Comparison of ENCODE assay signal across 11 cellular contexts in the genomic region with DNA sequence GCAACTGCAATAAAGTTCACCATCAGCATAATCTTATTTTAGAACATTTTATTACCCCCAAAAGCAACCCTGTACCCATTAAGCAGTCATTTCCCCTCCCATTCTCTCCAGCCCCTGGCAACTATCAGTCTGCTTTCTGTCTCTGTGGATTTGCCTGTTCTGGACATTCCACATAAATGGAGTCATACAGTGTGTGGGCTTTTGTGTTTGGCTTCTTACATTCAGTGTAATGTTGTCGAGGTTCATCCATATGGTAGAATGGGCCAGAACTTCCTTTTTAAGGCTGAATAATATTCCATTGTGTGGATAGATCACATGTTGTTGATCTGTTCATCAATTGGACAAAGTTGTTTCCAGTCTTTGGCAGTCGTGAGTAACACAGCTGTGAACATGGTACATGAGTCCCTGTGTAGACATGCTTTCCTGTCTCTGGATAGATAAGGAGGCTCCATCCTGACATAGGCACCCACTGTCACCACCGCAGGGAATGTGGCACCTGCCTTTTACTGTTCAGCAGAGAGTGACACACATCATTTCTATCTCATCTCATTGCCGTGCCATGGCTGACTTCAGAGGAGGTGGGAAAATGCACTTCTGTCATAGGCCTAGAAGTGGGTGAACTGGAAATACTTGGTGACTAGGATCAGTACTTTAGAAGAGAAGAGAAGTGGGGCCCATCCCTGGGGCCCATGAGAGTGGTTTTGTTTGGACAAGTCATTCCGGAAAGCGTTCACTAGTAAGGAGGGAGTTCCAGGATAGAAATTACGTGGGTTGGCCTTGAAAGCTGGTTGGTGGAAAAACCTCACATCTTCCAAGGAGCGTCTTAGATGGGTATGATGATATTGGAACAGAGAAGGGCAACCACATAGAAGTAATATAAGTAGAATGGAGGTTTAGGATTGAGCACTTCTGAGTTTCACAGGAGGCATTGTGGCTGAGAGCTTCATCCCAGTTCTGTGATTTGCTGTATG. TPM values are rescaled to one million over a fixed set of nuclear protein-coding genes. Genes with fewer than 3 reads are reported as not detected.
DNase-seq lines count a peak whose midpoint lies in the region; ATAC-seq and TF ChIP-seq lines count a peak whose summit lies in the region.
"Had no signal": no experiment of that assay in that cellular context is flagged by ENCODE, and none has a peak within 500 bp of the region (broad histone marks: within the 10 kb centered on the region; RNA-seq: fewer than 3 reads in every experiment).

No MANE protein-coding gene starts in this region.

- no peak for TF ChIP-seq POLR2A in sigmoid colon (IDR thresholded peaks at IDR 0.05)

- peak overlapping the region; percentile 40 for H3K4me3 Mint-ChIP-seq in activated T-helper 17 cell treated with anti-CD3 and anti-CD28 coated beads, Interleukin-2, amount 50 U/mL, for 72 hours
- H3K4me3 Mint-ChIP-seq: memory B cell had no signal

- no peak for TF ChIP-seq EP300 in sigmoid colon (IDR thresholded peaks at IDR 0.05)

- peak overlapping the region; percentile 61 to 89 (median 84) for H3K27ac ChIP-seq in sigmoid colon

- TF ChIP-seq CTCF in fibroblast of the aortic adventitia (IDR thresholded peaks at IDR 0.05; ENCODE audit: insufficient read depth, low read length): no peak
- TF ChIP-seq CTCF in sigmoid colon (IDR thresholded peaks at IDR 0.05): no peak

- H3K4me1 ChIP-seq in sigmoid colon (peaks cover 0 to 77% (median 66%) of the 10 kb centered on the region in 4 donors), HAP-1 (no peaks in the 10 kb centered on the region)

- H3K9me3 Mint-ChIP-seq in activated T-helper 17 cell treated with anti-CD3 and anti-CD28 coated beads, Interleukin-2, amount 50 U/mL, for 72 hours: no peaks in the 10 kb centered on the region
- H3K9me3 Mint-ChIP-seq: memory B cell had no signal

- DNase-seq in ELR (ENCODE audit: low read depth) (peak; percentile 60), fibroblast of the aortic adventitia (ENCODE audit: low read depth) (peak; percentile 69), sigmoid colon (peak; percentile 52), HAP-1 (ENCODE audit: low spot score in 2 of 2) (no peak), DMS114 treated with DMSO at 0.1 percent for 48 hours (lab: John Stamatoyannopoulos, UW; ENCODE audit: unreplicated experiment) (no peak)
- DNase-seq: activated CD4-positive, CD25-positive, alpha-beta regulatory T cell; cerebellar nuclear complex had no signal

- WGBS in sigmoid colon, 2 donors: 80 to 85% methylated on average over 8 of the region's 8 CpGs

- intact Hi-C loops in sigmoid colon (cut with DNase I): no loop called here

- H3K27ac Mint-ChIP-seq in activated T-helper 17 cell treated with anti-CD3 and anti-CD28 coated beads, Interleukin-2, amount 50 U/mL, for 72 hours: peak overlapping the region; percentile 78
- H3K27ac Mint-ChIP-seq: memory B cell had no signal

- H3K36me3 Mint-ChIP-seq in activated T-helper 17 cell treated with anti-CD3 and anti-CD28 coated beads, Interleukin-2, amount 50 U/mL, for 72 hours (ENCODE audit: low read depth): no peaks in the 10 kb centered on the region

- peaks cover 18% of the 10 kb centered on the region for H3K27me3 Mint-ChIP-seq in activated T-helper 17 cell treated with anti-CD3 and anti-CD28 coated beads, Interleukin-2, amount 50 U/mL, for 72 hours

- no peaks in the 10 kb centered on the region for H3K27me3 ChIP-seq in sigmoid colon
- H3K27me3 ChIP-seq in HAP-1 (ENCODE audit: low read depth): no peaks in the 10 kb centered on the region

- in situ Hi-C loops in HAP-1 (cut with MboI; ENCODE audit: low sequenced_read_pairs): no loop called here

- H3K4me1 Mint-ChIP-seq in activated T-helper 17 cell treated with anti-CD3 and anti-CD28 coated beads, Interleukin-2, amount 50 U/mL, for 72 hours: peaks cover 11% of the 10 kb centered on the region

- no peaks in the 10 kb centered on the region for H3K9me3 ChIP-seq in sigmoid colon
- no peaks in the 10 kb centered on the region for H3K9me3 ChIP-seq in HAP-1

- peak; percentile 89 for ATAC-seq in activated T-helper 17 cell treated with anti-CD3 and anti-CD28 coated beads, Interleukin-2, amount 50 U/mL, for 72 hours (replicated peaks)
- ATAC-seq in GM19351 (IDR thresholded peaks at IDR 0.05; ENCODE audit: unreplicated experiment) (no peak), GM19328 (IDR thresholded peaks at IDR 0.05; ENCODE audit: unreplicated experiment) (no peak)

- no peaks in the 10 kb centered on the region for H3K36me3 ChIP-seq in sigmoid colon
- no peaks in the 10 kb centered on the region for H3K36me3 ChIP-seq in HAP-1 (replicated peaks)

- no peak overlapping the region for H3K4me3 ChIP-seq in fibroblast of the aortic adventitia (ENCODE audit: low read depth, low read length)
- H3K4me3 ChIP-seq in sigmoid colon: no peak overlapping the region
- H3K4me3 ChIP-seq in HAP-1: no peak overlapping the region

RNA-seq across cellular contexts. Expression of gene EPN2, which starts 25.8 kb away (rescaled TPM):
- total RNA-seq in activated T-helper 17 cell treated with anti-CD3 and anti-CD28 coated beads, Interleukin-2, amount 50 U/mL, for 72 hours: 10 to 100 TPM in 1 of 2 donors, 1 to 10 TPM in 1; 8.4 to 13.4 TPM
- total RNA-seq in fibroblast of the aortic adventitia (ENCODE audit: low replicate concordance) (30.7 and 31.2 TPM in 2 replicates), sigmoid colon (10 to 100 TPM; 31.7 to 55.4 (median 47.6) TPM)
- polyA plus RNA-seq in sigmoid colon: 10 to 100 TPM; 12.0 to 22.1 (median 15.3) TPM

Comparison
In these comparisons a context has a peak if more than half of its experiments do, and no peak if none do; other contexts are left out.
1. DNase-seq: peak in ELR (single experiment), fibroblast of the aortic adventitia (single experiment) and sigmoid colon (single experiment); none in HAP-1 (0 of 2) and DMS114 treated with DMSO at 0.1 percent for 48 hours (single experiment).